In genomic region chr1:180524160-180524914, GRCh38 we compare ENCODE assay signal across 21 cellular contexts. TPM values are rescaled to one million over a fixed set of nuclear protein-coding genes. Genes with fewer than 3 reads are reported as not detected.
A peak's percentile ranks its signal among the peaks of the same experiment; 100 is the strongest.
DNase-seq lines count a peak whose midpoint lies in the region; ATAC-seq and TF ChIP-seq lines count a peak whose summit lies in the region.
"Had no signal": no experiment of that assay in that cellular context is flagged by ENCODE, and none has a peak within 500 bp of the region (broad histone marks: within the 10 kb centered on the region; RNA-seq: fewer than 3 reads in every experiment).

No MANE protein-coding gene starts in this region.

- no peak overlapping the region for H2BK5ac ChIP-seq in neuronal stem cell (ENCODE audit: low read length)

- no peaks in the 10 kb centered on the region for H3K27me3 ChIP-seq in Karpas-422 (ENCODE audit: low read length)
- no peaks in the 10 kb centered on the region for H3K27me3 ChIP-seq in fibroblast of lung (ENCODE audit: control insufficient read depth, insufficient read depth, low read length)
- no peaks in the 10 kb centered on the region for H3K27me3 ChIP-seq in neuronal stem cell (ENCODE audit: control insufficient read depth in 3 of 3, insufficient read depth in 3 of 3, low read depth in 1 of 3, low read length in 3 of 3)
- H3K27me3 ChIP-seq: BE2C, SJSA1 had no signal

- no peak overlapping the region for H2AK5ac ChIP-seq in neuronal stem cell (ENCODE audit: low read depth, low read length)

- H3K4me3 ChIP-seq in Karpas-422 (ENCODE audit: low read length) = no peak overlapping the region
- no peak overlapping the region for H3K4me3 ChIP-seq in fibroblast of lung (replicated peaks in 1 of 4; ENCODE audit: control extremely low read depth in 1 of 4, insufficient read depth in 1 of 4, low read depth in 3 of 4, low read length in 4 of 4)
- no peak overlapping the region for H3K4me3 ChIP-seq in neuronal stem cell (ENCODE audit: low read length in 2 of 2)
- H3K4me3 ChIP-seq: PC-9, SJSA1 had no signal

- H3K18ac ChIP-seq in neuronal stem cell (ENCODE audit: low read length) = no peak overlapping the region

- no peak overlapping the region for H3K27ac ChIP-seq in Karpas-422 (ENCODE audit: low read length)
- H3K27ac ChIP-seq in fibroblast of lung (ENCODE audit: insufficient read depth, low read length) = no peak overlapping the region
- H3K27ac ChIP-seq in neuronal stem cell (replicated peaks; ENCODE audit: low read length) = no peak overlapping the region
- H3K27ac ChIP-seq: PC-9, RWPE1, SJSA1 had no signal

- no peak overlapping the region for H2BK15ac ChIP-seq in neuronal stem cell (ENCODE audit: low read length)

- no peaks in the 10 kb centered on the region for H3K79me2 ChIP-seq in Karpas-422 (ENCODE audit: low read length)
- no peaks in the 10 kb centered on the region for H3K79me2 ChIP-seq in fibroblast of lung (ENCODE audit: control insufficient read depth, insufficient read depth, low read length)

- H3K79me1 ChIP-seq in neuronal stem cell (ENCODE audit: low read depth, low read length) = no peaks in the 10 kb centered on the region

- H3K4me2 ChIP-seq in Karpas-422 (ENCODE audit: low read depth, low read length, poor library complexity, severe bottlenecking) (no peak overlapping the region), fibroblast of lung (ENCODE audit: extremely low read depth, insufficient read depth, low read length) (no peak overlapping the region), neuronal stem cell (ENCODE audit: insufficient read depth, low read length, poor library complexity, severe bottlenecking) (no peak overlapping the region)
- H3K4me2 ChIP-seq: PC-9 had no signal

- no peak overlapping the region for H3K4ac ChIP-seq in neuronal stem cell (ENCODE audit: low read length)

- no peaks in the 10 kb centered on the region for H3K36me3 ChIP-seq in Karpas-422 (ENCODE audit: insufficient read depth, low read length)
- no peaks in the 10 kb centered on the region for H3K36me3 ChIP-seq in fibroblast of lung (ENCODE audit: control insufficient read depth, insufficient read depth, low read length)
- no peaks in the 10 kb centered on the region for H3K36me3 ChIP-seq in neuronal stem cell (replicated peaks in 1 of 2; ENCODE audit: control insufficient read depth in 2 of 2, insufficient read depth in 2 of 2, low read length in 2 of 2)
- H3K36me3 ChIP-seq: BE2C, SJSA1 had no signal

- no peak overlapping the region for H4K91ac ChIP-seq in neuronal stem cell (ENCODE audit: low read depth, low read length, poor library complexity)

- no peak overlapping the region for H3K14ac ChIP-seq in neuronal stem cell (ENCODE audit: low read length)

- no CpG with 5 or more reads among the region's 7 CpGs for WGBS in neuronal stem cell (ENCODE audit: extremely low coverage in 2 of 2, insufficient read length in 2 of 2, insufficient replicate concordance in 1 of 2), 2 donors

- ATAC-seq in Right ventricle myocardium superior (ENCODE audit: poor library complexity) = peak; percentile 61
- no peak for ATAC-seq in HG03045 (IDR thresholded peaks at IDR 0.05; ENCODE audit: unreplicated experiment)
- no peak for ATAC-seq in HG03196 (IDR thresholded peaks at IDR 0.05; ENCODE audit: unreplicated experiment)

- intact Hi-C loops in Right ventricle myocardium superior (cut with DNase I) = loop anchor here (10.0 kb wide), 1 partner anchor 640 kb away; no protein-coding TSS in a partner anchor
- intact Hi-C loops in cardiac septum (cut with DNase I) = no loop called here

- no peak overlapping the region for H3K9ac ChIP-seq in Karpas-422 (ENCODE audit: low read length)
- no peak overlapping the region for H3K9ac ChIP-seq in fibroblast of lung (ENCODE audit: insufficient read depth, low read length)
- no peak overlapping the region for H3K9ac ChIP-seq in neuronal stem cell (ENCODE audit: low read depth, low read length, poor library complexity)

- no peak overlapping the region for H4K8ac ChIP-seq in neuronal stem cell (ENCODE audit: low read depth, low read length)

- H3K9me2 ChIP-seq in Karpas-422 (replicated peaks; ENCODE audit: insufficient read depth, low read length) = no peaks in the 10 kb centered on the region

- H3K9me3 ChIP-seq in Karpas-422 (ENCODE audit: low read length) = no peaks in the 10 kb centered on the region
- no peaks in the 10 kb centered on the region for H3K9me3 ChIP-seq in fibroblast of lung (ENCODE audit: control insufficient read depth, insufficient read depth, low read depth, low read length)
- H3K9me3 ChIP-seq in neuronal stem cell (replicated peaks in 1 of 2; ENCODE audit: control insufficient read depth in 2 of 2, insufficient read depth in 1 of 2, low read depth in 1 of 2, low read length in 2 of 2) = no peaks in the 10 kb centered on the region
- H3K9me3 ChIP-seq: BE2C, SJSA1 had no signal

- no peaks in the 10 kb centered on the region for H4K20me1 ChIP-seq in Karpas-422 (ENCODE audit: insufficient read depth, low read depth, low read length)
- no peaks in the 10 kb centered on the region for H4K20me1 ChIP-seq in fibroblast of lung (ENCODE audit: control insufficient read depth, extremely low read depth, insufficient read depth, low read length)

- peak overlapping the region; percentile 86; the same call in 1 of the 2 replicates for H2AFZ ChIP-seq in Karpas-422 (ENCODE audit: low read length)
- no peak overlapping the region for H2AFZ ChIP-seq in fibroblast of lung (ENCODE audit: low read length)
- H2AFZ ChIP-seq in neuronal stem cell (ENCODE audit: low read length) = peak overlapping the region; percentile 41
- H2AFZ ChIP-seq: PC-9 had no signal

- no peak overlapping the region for H2BK120ac ChIP-seq in neuronal stem cell (ENCODE audit: low read depth, low read length)

- H3K23ac ChIP-seq in neuronal stem cell (ENCODE audit: low read depth, low read length, poor library complexity) = no peak overlapping the region

- TF ChIP-seq CTCF in fibroblast of lung (conservative IDR thresholded peaks at IDR 0.05 in 1 of 2, IDR thresholded peaks at IDR 0.05 in 1 of 2; ENCODE audit: low read depth in 1 of 2, low read length in 2 of 2) = no peak

- H3K4me1 ChIP-seq in Karpas-422 (ENCODE audit: low read length) (peaks cover 11% of the 10 kb centered on the region), fibroblast of lung (ENCODE audit: control insufficient read depth, extremely low read depth, insufficient read depth, low read length) (no peaks in the 10 kb centered on the region), neuronal stem cell (ENCODE audit: control insufficient read depth in 2 of 2, insufficient read depth in 1 of 2, low read depth in 1 of 2, low read length in 2 of 2) (peaks cover 0 to 5% of the 10 kb centered on the region in 2 donors)

- no peak for DNase-seq in Right ventricle myocardium superior
- no peak for DNase-seq in cardiac septum (ENCODE audit: low spot score)
- no peak for DNase-seq in Karpas-422
- peak; percentile 16 to 49 for DNase-seq in fibroblast of lung (ENCODE audit: low read depth in 2 of 2)
- DNase-seq in neuronal stem cell (ENCODE audit: low spot score) = no peak
- DNase-seq in NK-92 treated with Interleukin-12 subunit alpha and Interleukin-12 subunit beta, amount 100 ng/mL, for 24 hours (lab: John Stamatoyannopoulos, UW) = no peak
- DNase-seq: BE2C; CD4-positive, CD25-positive, alpha-beta regulatory T cell; COR-L47; GDM1; HCEC 1CT; NCI-H1105 treated with DMSO at 0.1 percent for 48 hours; NCI-H1694 treated with DMSO at 0.1 percent for 48 hours; NCI-H2107; NCI-H524; PC-9 had no signal

- no peak overlapping the region for H2BK12ac ChIP-seq in neuronal stem cell (ENCODE audit: low read length)

RNA-seq across cellular contexts. Expression of gene ACBD6, which starts 22.0 kb away (rescaled TPM):
- total RNA-seq in Right ventricle myocardium superior (16.2 TPM), cardiac septum (19.0 TPM), fibroblast of lung (63.4 and 72.4 TPM in 2 replicates)
- 74.0 and 106 TPM in 2 replicates for total RNA-seq in Karpas-422 (2014; rRNA removed; shearing (Covaris generic); ENCODE audit: low replicate concordance)
- polyA plus RNA-seq in fibroblast of lung = 66.2 and 78.7 TPM in 2 replicates
- polyA plus RNA-seq in fibroblast of lung (2012) = 72.4 and 84.3 TPM in 2 replicates
- polyA minus RNA-seq in fibroblast of lung (ENCODE audit: low replicate concordance) = 73.2 and 83.1 TPM in 2 replicates
- polyA plus RNA-seq in neuronal stem cell (2013, experiment 1 of 2) = 42.4 TPM
- 40.3 TPM for polyA plus RNA-seq in neuronal stem cell (2013, experiment 2 of 2)

RNA-seq across cellular contexts. Expression of gene OVAAL, which starts 34.4 kb away (rescaled TPM):
- total RNA-seq in Right ventricle myocardium superior (1.1 TPM), cardiac septum (6.3 TPM), fibroblast of lung (not detected in 2 replicates)
- total RNA-seq in Karpas-422 (2014; rRNA removed; shearing (Covaris generic); ENCODE audit: low replicate concordance) = 3.6 and 4.2 TPM in 2 replicates
- polyA plus RNA-seq in fibroblast of lung = not detected in 2 replicates
- not detected in 2 replicates for polyA plus RNA-seq in fibroblast of lung (2012)
- not detected in 2 replicates for polyA minus RNA-seq in fibroblast of lung (ENCODE audit: low replicate concordance)
- not detected for polyA plus RNA-seq in neuronal stem cell (2013, experiment 1 of 2)
- polyA plus RNA-seq in neuronal stem cell (2013, experiment 2 of 2) = not detected
- total RNA-seq: A172; CD4-positive, CD25-positive, alpha-beta regulatory T cell; PC-9; SJSA1 had no signal
- polyA plus RNA-seq: CD4-positive, CD25-positive, alpha-beta regulatory T cell had no signal

Comparison
In these comparisons a context has a peak if more than half of its experiments do, and no peak if none do; other contexts are left out.
1. DNase-seq: peak in fibroblast of lung (2 of 2); none in Right ventricle myocardium superior (single experiment), cardiac septum (single experiment), Karpas-422 (single experiment), neuronal stem cell (single experiment) and NK-92 treated with Interleukin-12 subunit alpha and Interleukin-12 subunit beta, amount 100 ng/mL, for 24 hours (single experiment).